In genomic region chr6:56891754-56892153, GRCh38 we compare ENCODE assay signal across 1 cellular context.
TF ChIP-seq lines count a peak whose summit lies in the region.

No MANE protein-coding gene starts in this region.

TF ChIP-seq in WTC11, 78 proteins besides CTCF, POLR2A, EP300 and RAD21 (continued from another document):
- TF ChIP-seq MAX (CRISPR knock-in tag; IDR thresholded peaks at IDR 0.05) = no peak
- no peak for TF ChIP-seq ZNF416 (CRISPR knock-in tag; IDR thresholded peaks at IDR 0.05)
- TF ChIP-seq IRF2 (CRISPR knock-in tag; IDR thresholded peaks at IDR 0.05; ENCODE audit: borderline replicate concordance, low read depth) = no peak
- TF ChIP-seq NFE2L1 (CRISPR knock-in tag; IDR thresholded peaks at IDR 0.05) = no peak
- no peak for TF ChIP-seq USF2 (CRISPR knock-in tag; IDR thresholded peaks at IDR 0.05)
- TF ChIP-seq ZNF512 (CRISPR knock-in tag; IDR thresholded peaks at IDR 0.05; ENCODE audit: borderline replicate concordance) = no peak
